Comparison of ENCODE assay signal across 9 cellular contexts in the genomic region with DNA sequence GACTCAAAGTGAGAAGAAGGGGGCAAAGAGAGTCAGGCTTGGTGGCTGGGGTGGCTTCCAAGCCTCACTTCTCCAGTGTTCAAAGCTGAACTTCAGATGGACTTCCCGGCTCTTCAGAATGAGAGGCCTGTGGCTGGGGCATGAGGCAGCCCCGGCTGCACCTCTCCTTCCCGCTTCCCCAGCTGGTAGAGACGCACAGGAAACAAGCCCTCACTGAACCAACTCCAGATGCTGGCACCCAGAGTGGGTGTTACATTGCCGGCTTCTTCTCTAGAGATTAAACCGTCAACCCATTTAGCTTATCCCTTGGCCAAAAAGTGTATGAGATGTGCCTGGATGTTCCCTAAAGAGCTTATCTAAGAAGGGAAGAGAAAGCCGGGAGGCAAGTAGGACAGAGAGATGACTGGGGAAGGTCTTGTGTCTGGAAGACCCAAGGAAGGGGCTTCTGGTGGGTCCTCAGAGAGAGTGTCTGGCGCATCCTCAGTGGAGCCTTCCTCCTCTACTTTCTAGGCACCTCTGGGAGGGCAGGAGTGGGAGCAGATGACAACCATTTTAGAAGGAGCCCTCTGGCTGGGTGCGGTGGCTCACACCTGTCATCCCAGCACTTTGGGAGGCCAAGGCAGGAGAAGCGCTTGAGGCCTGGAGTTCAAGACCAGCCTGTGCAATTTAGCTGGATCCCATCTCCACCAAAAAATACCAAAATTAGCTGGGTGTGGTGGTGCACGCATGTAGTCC. TPM values are rescaled to one million over a fixed set of nuclear protein-coding genes. Genes with fewer than 3 reads are reported as not detected.
A peak's percentile ranks its signal among the peaks of the same experiment; 100 is the strongest.
DNase-seq lines count a peak whose midpoint lies in the region; ATAC-seq, FAIRE-seq and TF ChIP-seq lines count a peak whose summit lies in the region.
"Had no signal": no experiment of that assay in that cellular context is flagged by ENCODE, and none has a peak within 500 bp of the region (broad histone marks: within the 10 kb centered on the region; RNA-seq: fewer than 3 reads in every experiment).

No MANE protein-coding gene starts in this region.

- H3K27ac Mint-ChIP-seq in type B pancreatic cell, result peak overlapping the region; percentile 81

- H3K36me3 ChIP-seq in mucosa of rectum (ENCODE audit: control insufficient read depth in 2 of 2, insufficient read depth in 2 of 2, low read length in 2 of 2), result peaks cover 3 to 5% of the 10 kb centered on the region in 2 donors

- peaks cover 22% of the 10 kb centered on the region for H3K27me3 Mint-ChIP-seq in activated T-cell treated with anti-CD3 and anti-CD28 coated beads, Interleukin-2, amount 50 U/mL, for 4 hours (ENCODE audit: low read depth)
- peaks cover 4% of the 10 kb centered on the region for H3K27me3 Mint-ChIP-seq in type B pancreatic cell

- H3K36me3 Mint-ChIP-seq in activated T-cell treated with anti-CD3 and anti-CD28 coated beads, Interleukin-2, amount 50 U/mL, for 4 hours (ENCODE audit: insufficient read depth), result peaks cover 5% of the 10 kb centered on the region
- H3K36me3 Mint-ChIP-seq in type B pancreatic cell, result no peaks in the 10 kb centered on the region
- H3K36me3 Mint-ChIP-seq: brain had no signal

- H3K9me3 ChIP-seq in mucosa of rectum (ENCODE audit: control insufficient read depth in 2 of 2, low read length in 2 of 2), result no peaks in the 10 kb centered on the region

- intact Hi-C loops in left colon (cut with DNase I, micrococcal nuclease), result loop anchor here in 1 of 2 donors (10.0 kb wide), 1 partner anchor 74 kb away; a partner anchor contains a TSS

- ATAC-seq in activated T-cell treated with anti-CD3 and anti-CD28 coated beads, Interleukin-2, amount 50 U/mL, for 4 hours, result no peak
- no peak for ATAC-seq in left colon

- no peak overlapping the region for H3K4me3 ChIP-seq in mucosa of rectum (ENCODE audit: low read length in 2 of 2)

- TF ChIP-seq CTCF in type B pancreatic cell (conservative IDR thresholded peaks at IDR 0.05), result no peak
- TF ChIP-seq CTCF in D721Med (IDR thresholded peaks at IDR 0.05; ENCODE audit: insufficient read depth, missing control alignments), result no peak

- H3K9me3 Mint-ChIP-seq in activated T-cell treated with anti-CD3 and anti-CD28 coated beads, Interleukin-2, amount 50 U/mL, for 4 hours, result no peaks in the 10 kb centered on the region
- H3K9me3 Mint-ChIP-seq in type B pancreatic cell, result no peaks in the 10 kb centered on the region
- H3K9me3 Mint-ChIP-seq: brain had no signal

- peaks cover 3 to 15% of the 10 kb centered on the region in 2 donors for H3K4me1 ChIP-seq in mucosa of rectum (ENCODE audit: control insufficient read depth in 2 of 2, insufficient read depth in 2 of 2, low read length in 2 of 2)

- peaks cover 0 to 8% of the 10 kb centered on the region in 2 donors for H3K27me3 ChIP-seq in mucosa of rectum (ENCODE audit: control insufficient read depth in 2 of 2, insufficient read depth in 2 of 2, low read length in 2 of 2)

- no peak overlapping the region for H3K9ac ChIP-seq in mucosa of rectum (ENCODE audit: low read depth in 1 of 2, low read length in 2 of 2)

- H3K27ac ChIP-seq in mucosa of rectum (ENCODE audit: low read depth in 2 of 2, low read length in 2 of 2), result peak overlapping the region; percentile 56 to 65

- DNase-seq in activated T-cell treated with anti-CD3 and anti-CD28 coated beads, Interleukin-2, amount 50 U/mL, for 1 hour, result peak; percentile 37
- no peak for DNase-seq in activated T-cell treated with anti-CD3 and anti-CD28 coated beads, Interleukin-2, amount 50 U/mL, for 4 hours
- DNase-seq in astrocyte of the hippocampus (ENCODE audit: low read depth, low spot score), result peak; percentile 7
- no peak for DNase-seq in type B pancreatic cell (ENCODE audit: extremely low spot score, unreplicated experiment)
- DNase-seq in D721Med (ENCODE audit: insufficient read length, low spot score), result no peak
- DNase-seq in left colon, result no peak
- no peak for DNase-seq in activated CD8-positive, alpha-beta memory T cell treated with anti-CD3 and anti-CD28 coated beads, Interleukin-2, amount 50 U/mL, for 48 hours

- FAIRE-seq in D721Med (lab: Jason Lieb, UNC), result no peak

- peaks cover 17% of the 10 kb centered on the region for H3K4me1 Mint-ChIP-seq in activated T-cell treated with anti-CD3 and anti-CD28 coated beads, Interleukin-2, amount 50 U/mL, for 4 hours (ENCODE audit: low read depth)
- H3K4me1 Mint-ChIP-seq in type B pancreatic cell (ENCODE audit: unreplicated experiment), result peaks cover 30% of the 10 kb centered on the region

- no peak overlapping the region for H3K4me3 Mint-ChIP-seq in activated T-cell treated with anti-CD3 and anti-CD28 coated beads, Interleukin-2, amount 50 U/mL, for 4 hours
- peak overlapping the region; percentile 21 for H3K4me3 Mint-ChIP-seq in type B pancreatic cell

RNA-seq across cellular contexts. Expression of a gene that starts 2.0 kb away (rescaled TPM):
- under 1 TPM; 0.19 to 0.34 (median 0.33) TPM for total RNA-seq in activated T-cell treated with anti-CD3 and anti-CD28 coated beads, Interleukin-2, amount 50 U/mL, for 4 hours
- total RNA-seq in type B pancreatic cell (ENCODE audit: low replicate concordance) (12.5 and 24.6 TPM in 2 replicates), left colon (1 to 10 TPM; 6.9 to 9.5 TPM)

RNA-seq across cellular contexts. Expression of a gene that starts 28.2 kb away (rescaled TPM):
- total RNA-seq in activated T-cell treated with anti-CD3 and anti-CD28 coated beads, Interleukin-2, amount 50 U/mL, for 4 hours, result 100 to 1,000 TPM; 228 to 237 (median 236) TPM
- 187 and 280 TPM in 2 replicates for total RNA-seq in type B pancreatic cell (ENCODE audit: low replicate concordance)
- 100 to 1,000 TPM; 263 TPM for total RNA-seq in left colon

RNA-seq across cellular contexts. Expression of a gene that starts 35.7 kb away (rescaled TPM):
- under 1 TPM in 1 of 3 donors, not detected in 2; 0.40 TPM for total RNA-seq in activated T-cell treated with anti-CD3 and anti-CD28 coated beads, Interleukin-2, amount 50 U/mL, for 4 hours
- total RNA-seq in type B pancreatic cell (ENCODE audit: low replicate concordance), result 0.55 and 0.80 TPM in 2 replicates
- not detected for total RNA-seq in left colon

RNA-seq across cellular contexts. Expression of a gene that starts 43.3 kb away (rescaled TPM):
- under 1 TPM; 0.43 to 0.82 (median 0.50) TPM for total RNA-seq in activated T-cell treated with anti-CD3 and anti-CD28 coated beads, Interleukin-2, amount 50 U/mL, for 4 hours
- total RNA-seq in type B pancreatic cell (ENCODE audit: low replicate concordance) (31.5 and 33.8 TPM in 2 replicates), left colon (1 to 10 TPM; 6.3 to 9.1 TPM)

Comparison
In these comparisons a context has a peak if more than half of its experiments do, and no peak if none do; other contexts are left out.
1. DNase-seq: peak in activated T-cell treated with anti-CD3 and anti-CD28 coated beads, Interleukin-2, amount 50 U/mL, for 1 hour (single experiment) and astrocyte of the hippocampus (single experiment); none in activated T-cell treated with anti-CD3 and anti-CD28 coated beads, Interleukin-2, amount 50 U/mL, for 4 hours (single experiment), type B pancreatic cell (single experiment), D721Med (single experiment), left colon (0 of 2) and activated CD8-positive, alpha-beta memory T cell treated with anti-CD3 and anti-CD28 coated beads, Interleukin-2, amount 50 U/mL, for 48 hours (single experiment).
2. RNA of a gene that starts 2.0 kb away (total RNA-seq): 12.5 to 24.6 TPM in type B pancreatic cell and 6.9 to 9.5 TPM in left colon; 0.19 to 0.34 TPM in activated T-cell treated with anti-CD3 and anti-CD28 coated beads, Interleukin-2, amount 50 U/mL, for 4 hours; every median in the first group is over 4 times any median in the second.